Comparison of ENCODE assay signal across 21 cellular contexts in the genomic region with DNA sequence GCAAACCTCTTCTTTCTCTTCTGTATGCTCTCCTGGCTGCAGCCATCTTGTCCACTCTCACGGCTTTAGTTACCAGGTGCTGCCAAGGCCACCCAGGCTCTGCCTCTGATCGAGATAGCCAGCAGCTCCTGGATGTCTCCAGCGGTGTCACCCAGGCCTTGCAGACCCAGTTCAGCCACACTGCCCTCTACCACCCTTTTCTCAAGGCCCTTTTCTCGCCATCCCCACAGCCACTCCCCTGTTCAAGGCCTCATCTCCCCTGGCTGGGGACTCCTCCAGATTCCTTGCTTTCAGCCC. TPM values are rescaled to one million over a fixed set of nuclear protein-coding genes. Genes with fewer than 3 reads are reported as not detected.
"Had no signal": no experiment of that assay in that cellular context is flagged by ENCODE, and none has a peak within 500 bp of the region (broad histone marks: within the 10 kb centered on the region; RNA-seq: fewer than 3 reads in every experiment).

No MANE protein-coding gene starts in this region.

- H3K4me3 Mint-ChIP-seq: activated naive CD4-positive, alpha-beta T cell treated with anti-CD3 and anti-CD28 coated beads for 36 hours; activated naive CD8-positive, alpha-beta T cell treated with anti-CD3 and anti-CD28 coated beads, Interleukin-2, amount 10 ng/mL, durations not matched to agents 7 days and 5 days; nephron progenitor cell; stimulated activated naive CD8-positive, alpha-beta T cell treated with anti-CD3 and anti-CD28 coated beads, Interleukin-15, Interleukin-2, amounts not matched to agents 100 ng/mL and 50 ng/mL, for 24 hours; T-helper 1 cell treated with Interleukin-12 subunit alpha and Interleukin-12 subunit beta and Interleukin-4 antibody, amounts not matched to agents 30 μg/mL and 1 μg/mL, for 36 hours had no signal

- H3K9me3 ChIP-seq: lower lobe of right lung, mucosa of descending colon, tibial artery had no signal

- DNase-seq: activated CD4-positive, alpha-beta T cell treated with anti-CD3 and anti-CD28 coated beads, Interleukin-2, amount 50 U/mL, for 1 hour; activated CD4-positive, CD25-positive, alpha-beta regulatory T cell treated with anti-CD3 and anti-CD28 coated beads, Interleukin-2, amount 50 U/mL, for 72 hours; activated CD8-positive, alpha-beta memory T cell treated with anti-CD3 and anti-CD28 coated beads, Interleukin-2, amount 50 U/mL, for 48 hours; activated effector memory CD4-positive, alpha-beta T cell treated with Interleukin-2 at 50 U/mL for 16 hours; activated naive CD4-positive, alpha-beta T cell treated with anti-CD3 and anti-CD28 coated beads for 36 hours; activated naive CD8-positive, alpha-beta T cell treated with anti-CD3 and anti-CD28 coated beads, Interleukin-2, amount 10 ng/mL, durations not matched to agents 7 days and 5 days; activated T-cell treated with anti-CD3 and anti-CD28 coated beads, Interleukin-2, amount 50 U/mL, for 48 hours; amniotic stem cell; cortex of kidney; foreskin keratinocyte; lower lobe of right lung; mesendoderm; mucosa of descending colon; nephron progenitor cell; occipital lobe; stimulated activated CD4-positive, alpha-beta T cell treated with anti-CD3 and anti-CD28 coated beads, Interleukin-4, amount 100 ng/mL, for 1 hour; tibial artery had no signal

- H3K4me1 ChIP-seq: foreskin keratinocyte, lower lobe of right lung, tibial artery had no signal

- H3K4me3 ChIP-seq: lower lobe of right lung, mucosa of descending colon, tibial artery had no signal

- H3K27me3 ChIP-seq: foreskin keratinocyte, tibial artery had no signal

- H3K9me3 Mint-ChIP-seq: activated naive CD4-positive, alpha-beta T cell treated with anti-CD3 and anti-CD28 coated beads for 36 hours; activated naive CD8-positive, alpha-beta T cell treated with anti-CD3 and anti-CD28 coated beads, Interleukin-2, amount 10 ng/mL, durations not matched to agents 7 days and 5 days; nephron progenitor cell; stimulated activated naive CD8-positive, alpha-beta T cell treated with anti-CD3 and anti-CD28 coated beads, Interleukin-15, Interleukin-2, amounts not matched to agents 100 ng/mL and 50 ng/mL, for 24 hours; T-helper 1 cell treated with Interleukin-12 subunit alpha and Interleukin-12 subunit beta and Interleukin-4 antibody, amounts not matched to agents 30 μg/mL and 1 μg/mL, for 36 hours had no signal

- H3K27ac Mint-ChIP-seq: activated naive CD4-positive, alpha-beta T cell treated with anti-CD3 and anti-CD28 coated beads for 36 hours; nephron progenitor cell; stimulated activated naive CD8-positive, alpha-beta T cell treated with anti-CD3 and anti-CD28 coated beads, Interleukin-15, Interleukin-2, amounts not matched to agents 100 ng/mL and 50 ng/mL, for 24 hours; T-helper 1 cell treated with Interleukin-12 subunit alpha and Interleukin-12 subunit beta and Interleukin-4 antibody, amounts not matched to agents 30 μg/mL and 1 μg/mL, for 36 hours had no signal

- H3K27me3 Mint-ChIP-seq: activated naive CD8-positive, alpha-beta T cell treated with anti-CD3 and anti-CD28 coated beads, Interleukin-2, amount 10 ng/mL, durations not matched to agents 7 days and 5 days; stimulated activated naive CD8-positive, alpha-beta T cell treated with anti-CD3 and anti-CD28 coated beads, Interleukin-15, Interleukin-2, amounts not matched to agents 100 ng/mL and 50 ng/mL, for 24 hours had no signal

- H3K36me3 ChIP-seq: lower lobe of right lung, tibial artery had no signal

- H3K27ac ChIP-seq: foreskin keratinocyte, lower lobe of right lung, tibial artery, VCaP had no signal

- ATAC-seq: foreskin keratinocyte, lower lobe of right lung, mucosa of descending colon had no signal

RNA-seq across cellular contexts. Expression of gene KLHL35, which starts 49.3 kb away (rescaled TPM):
- total RNA-seq: left lobe of liver had no signal
